In genomic region chr15:70111203-70112017, GRCh38 we compare ENCODE assay signal across 8 cellular contexts. TPM values are rescaled to one million over a fixed set of nuclear protein-coding genes. Genes with fewer than 3 reads are reported as not detected.
DNase-seq lines count a peak whose midpoint lies in the region; ATAC-seq and TF ChIP-seq lines count a peak whose summit lies in the region.

No MANE protein-coding gene starts in this region.

- H3K36me3 Mint-ChIP-seq in naive thymus-derived CD4-positive, alpha-beta T cell, result no peaks in the 10 kb centered on the region

- H3K9ac ChIP-seq in neural cell (ENCODE audit: low read length), result peak overlapping the region; percentile 41

- no peak overlapping the region for H3K27ac Mint-ChIP-seq in naive thymus-derived CD4-positive, alpha-beta T cell

- ATAC-seq in naive thymus-derived CD4-positive, alpha-beta T cell, result no peak
- no peak for ATAC-seq in HG02678 (IDR thresholded peaks at IDR 0.05; ENCODE audit: unreplicated experiment)
- no peak for ATAC-seq in HG02798 (IDR thresholded peaks at IDR 0.05; ENCODE audit: poor library complexity, unreplicated experiment)

- no peak for TF ChIP-seq EP300 in neural cell (conservative IDR thresholded peaks at IDR 0.05; ENCODE audit: poor library complexity, severe bottlenecking)

- H3K79me2 ChIP-seq in neural cell (replicated peaks; ENCODE audit: insufficient read depth, low read length), result no peaks in the 10 kb centered on the region

- CTCF ChIA-PET in naive thymus-derived CD4-positive, alpha-beta T cell (lab: Charles Lee), result interaction anchor here (0.6 kb wide), 2 partner anchors 701 to 1652 kb away, joined by 3 to 6 read pairs; no protein-coding TSS in a partner anchor

- H3K4me1 ChIP-seq in naive thymus-derived CD4-positive, alpha-beta T cell (ENCODE audit: control insufficient read depth in 2 of 2, insufficient read depth in 2 of 2, low read length in 2 of 2), result no peaks in the 10 kb centered on the region

- H3K4me3 ChIP-seq in AG10803 (ENCODE audit: low read length), result no peak overlapping the region
- no peak overlapping the region for H3K4me3 ChIP-seq in fibroblast of mammary gland (ENCODE audit: control insufficient read depth, low read depth, low read length)
- peak overlapping the region; percentile 40 for H3K4me3 ChIP-seq in neural cell (ENCODE audit: low read length)
- no peak overlapping the region for H3K4me3 ChIP-seq in naive thymus-derived CD4-positive, alpha-beta T cell (ENCODE audit: low read length)

- H3K4me2 ChIP-seq in neural cell (ENCODE audit: low read length), result no peak overlapping the region

- peaks cover 0 to 12% (median 4%) of the 10 kb centered on the region in 7 donors for H3K4me1 Mint-ChIP-seq in naive thymus-derived CD4-positive, alpha-beta T cell

- TF ChIP-seq RAD21 in neural cell (conservative IDR thresholded peaks at IDR 0.05), result no peak

- no peaks in the 10 kb centered on the region for H3K9me2 ChIP-seq in neural cell (ENCODE audit: insufficient read depth, low read length)

- intact Hi-C loops in naive thymus-derived CD4-positive, alpha-beta T cell (cut with micrococcal nuclease), result no loop called here

- no peak overlapping the region for H2AFZ ChIP-seq in neural cell (ENCODE audit: low read depth, low read length)

- H4K20me1 ChIP-seq in neural cell (ENCODE audit: insufficient read depth), result no peaks in the 10 kb centered on the region

- peak; percentile 78 for DNase-seq in AG10803 (ENCODE audit: low read depth)
- peak; percentile 67 for DNase-seq in M059J (ENCODE audit: low read depth)
- peak; percentile 23 for DNase-seq in SHP77 treated with DMSO at 0.1 percent for 48 hours (lab: John Stamatoyannopoulos, UW)
- peak; percentile 85 for DNase-seq in fibroblast of mammary gland (ENCODE audit: low read depth)
- DNase-seq in naive thymus-derived CD4-positive, alpha-beta T cell, result no peak

- no peak overlapping the region for H3K4me3 Mint-ChIP-seq in naive thymus-derived CD4-positive, alpha-beta T cell

- H3K9me3 Mint-ChIP-seq in naive thymus-derived CD4-positive, alpha-beta T cell, result peaks cover 0 to under 1% (median 0%) of the 10 kb centered on the region in 11 donors

- POLR2A ChIA-PET in naive thymus-derived CD4-positive, alpha-beta T cell (lab: Charles Lee), result interaction anchor here (1.1 to 2.4 kb wide), 2 partner anchors 11 to 14 kb away, joined by 3 to 15 read pairs; partner anchors contain the start of gene TLE3

- H3F3A ChIP-seq in neural cell (ENCODE audit: insufficient read depth, low read length, poor library complexity, severe bottlenecking), result no peaks in the 10 kb centered on the region

- peak overlapping the region; percentile 2 for H3K27ac ChIP-seq in neural cell (ENCODE audit: low read length)
- H3K27ac ChIP-seq in naive thymus-derived CD4-positive, alpha-beta T cell (ENCODE audit: low read depth, low read length), result no peak overlapping the region

- H3K9me3 ChIP-seq in neural cell (ENCODE audit: low read length), result no peaks in the 10 kb centered on the region
- H3K9me3 ChIP-seq in naive thymus-derived CD4-positive, alpha-beta T cell (ENCODE audit: control insufficient read depth in 2 of 3, low read length in 3 of 3), result no peaks in the 10 kb centered on the region

- no peak for TF ChIP-seq CTCF in AG10803 (conservative IDR thresholded peaks at IDR 0.05; ENCODE audit: low read length)
- TF ChIP-seq CTCF in fibroblast of mammary gland (conservative IDR thresholded peaks at IDR 0.05; ENCODE audit: control insufficient read depth, insufficient read depth, low read depth, low read length), result no peak
- no peak for TF ChIP-seq CTCF in neural cell (IDR thresholded peaks at IDR 0.05; ENCODE audit: poor library complexity, severe bottlenecking)

- H3K27me3 ChIP-seq in neural cell (ENCODE audit: insufficient read depth, low read depth, low read length), result peaks cover 17% of the 10 kb centered on the region
- no peaks in the 10 kb centered on the region for H3K27me3 ChIP-seq in naive thymus-derived CD4-positive, alpha-beta T cell (ENCODE audit: control insufficient read depth in 2 of 2, insufficient read depth in 2 of 2, low read length in 2 of 2)

- H3K36me3 ChIP-seq in neural cell (ENCODE audit: insufficient read depth, low read length), result no peaks in the 10 kb centered on the region
- no peaks in the 10 kb centered on the region for H3K36me3 ChIP-seq in naive thymus-derived CD4-positive, alpha-beta T cell (ENCODE audit: control insufficient read depth in 2 of 3, insufficient read depth in 3 of 3, low read length in 3 of 3)

- H3K27me3 Mint-ChIP-seq in naive thymus-derived CD4-positive, alpha-beta T cell, result peaks cover 4 to 58% (median 5%) of the 10 kb centered on the region in 5 donors

TF ChIP-seq in neural cell, 6 proteins besides CTCF, POLR2A, EP300 and RAD21:
- TF ChIP-seq TAF1 (IDR thresholded peaks at IDR 0.05; ENCODE audit: low read depth) (no peak), MXI1 (conservative IDR thresholded peaks at IDR 0.05; ENCODE audit: poor library complexity, severe bottlenecking) (no peak), REST (IDR thresholded peaks at IDR 0.05; ENCODE audit: borderline replicate concordance) (no peak), SMC3 (conservative IDR thresholded peaks at IDR 0.05; ENCODE audit: poor library complexity) (no peak), POLR2AphosphoS5 (IDR thresholded peaks at IDR 0.05) (no peak), EZH2 (IDR thresholded peaks at IDR 0.05; ENCODE audit: borderline replicate concordance, insufficient read depth, low read length, poor library complexity, severe bottlenecking) (no peak)

RNA-seq across cellular contexts. Expression of gene TLE3, which starts 13.7 kb away (rescaled TPM):
- 6.4 and 15.6 TPM in 2 replicates for total RNA-seq in M059J (2014; rRNA removed; shearing (Covaris generic))
- polyA plus RNA-seq in neural cell, result 22.8 and 27.6 TPM in 2 replicates
- polyA minus RNA-seq in neural cell, result 19.8 and 23.6 TPM in 2 replicates
- 100 to 1,000 TPM in 4 of 5 experiments, 10 to 100 TPM in 1; 84.5 to 183 (median 120) TPM for total RNA-seq in naive thymus-derived CD4-positive, alpha-beta T cell
- 10 to 100 TPM; 15.2 to 41.4 TPM for polyA plus RNA-seq in naive thymus-derived CD4-positive, alpha-beta T cell

Comparison
In these comparisons a context has a peak if more than half of its experiments do, and no peak if none do; other contexts are left out.
1. DNase-seq: peak in AG10803 (single experiment), M059J (single experiment), SHP77 treated with DMSO at 0.1 percent for 48 hours (single experiment) and fibroblast of mammary gland (single experiment); none in naive thymus-derived CD4-positive, alpha-beta T cell (0 of 9).